Comparison of ENCODE assay signal across 8 cellular contexts in genomic region chr9:33676746-33677505, GRCh38.
DNase-seq lines count a peak whose midpoint lies in the region; TF ChIP-seq lines count a peak whose summit lies in the region.

No MANE protein-coding gene starts in this region.

- H3K4me3 ChIP-seq in SJCRH30 (peak overlapping the region; percentile 79), ascending aorta (peak overlapping the region; percentile 62 to 63), retinal pigment epithelial cell (ENCODE audit: low read length) (peak overlapping the region; percentile 52)

- TF ChIP-seq CTCF in ascending aorta (IDR thresholded peaks at IDR 0.05) (no peak), retinal pigment epithelial cell (conservative IDR thresholded peaks at IDR 0.05; ENCODE audit: low read depth, low read length) (no peak)

- intact Hi-C loops in ascending aorta (cut with DNase I): no loop called here

- POLR2A ChIA-PET in HEK293T (lab: Yijun Ruan, JAX): interaction anchor here (0.6 to 1.0 kb wide), 4 partner anchors 17 to 203 kb away, joined by 3 read pairs; partner anchors contain the start of genes ANKRD18B and NOL6

- H3K4me1 ChIP-seq in SJCRH30 (no peaks in the 10 kb centered on the region; the same call in 1 of the 2 replicates), ascending aorta (no peaks in the 10 kb centered on the region)

- DNase-seq in Ammon's horn (ENCODE audit: low spot score) (peak; percentile 62), HEK293T (ENCODE audit: extremely low spot score) (peak; percentile 51), SJCRH30 (peak; percentile 69 to 78), ascending aorta (ENCODE audit: low spot score in 2 of 2) (no peak), hypothalamus (lab: John Stamatoyannopoulos, UW) (peak in 49 of 51 donors; percentile 2 to 90 (median 53)), retinal pigment epithelial cell (ENCODE audit: low read depth) (no peak), pons (ENCODE audit: low spot score) (no peak), kidney glomerular epithelial cell (lab: John Stamatoyannopoulos, UW) (no peak)

- CTCF ChIA-PET in HEK293T (lab: Yijun Ruan, JAX): interaction anchor here (1.3 kb wide), 1 partner anchor 45 kb away, joined by 4 read pairs; no protein-coding TSS in a partner anchor

- H3K9me3 ChIP-seq in SJCRH30 (replicated peaks) (no peaks in the 10 kb centered on the region), ascending aorta (peaks cover 0 to 4% of the 10 kb centered on the region in 2 donors)

- H3K27me3 ChIP-seq in SJCRH30 (no peaks in the 10 kb centered on the region), ascending aorta (no peaks in the 10 kb centered on the region)

- H3K27ac ChIP-seq in SJCRH30 (peak overlapping the region; percentile 80), ascending aorta (no peak overlapping the region)

- H3K36me3 ChIP-seq in SJCRH30 (no peaks in the 10 kb centered on the region), ascending aorta (no peaks in the 10 kb centered on the region)

TF ChIP-seq in HEK293T, 16 proteins besides CTCF, POLR2A, EP300 and RAD21:
- TF ChIP-seq BHLHE40 (IDR thresholded peaks at IDR 0.05; ENCODE audit: borderline replicate concordance) (no peak), ELF4 (IDR thresholded peaks at IDR 0.05) (no peak), FOXM1 (IDR thresholded peaks at IDR 0.05; ENCODE audit: borderline replicate concordance) (peak; percentile 26; the same call in 1 of the 2 replicates), FOXA1 (IDR thresholded peaks at IDR 0.05) (no peak), NFRKB (IDR thresholded peaks at IDR 0.05) (no peak), CTBP1 (IDR thresholded peaks at IDR 0.05; ENCODE audit: borderline replicate concordance) (no peak), SUZ12 (IDR thresholded peaks at IDR 0.05) (no peak), PKNOX1 (IDR thresholded peaks at IDR 0.05) (no peak), HDGF (IDR thresholded peaks at IDR 0.05; ENCODE audit: borderline replicate concordance) (no peak), ARNT (IDR thresholded peaks at IDR 0.05) (no peak), TARDBP (IDR thresholded peaks at IDR 0.05) (no peak), L3MBTL2 (conservative IDR thresholded peaks at IDR 0.05) (peak; percentile 24; the same call in 1 of the 2 replicates)

Comparison
In these comparisons a context has a peak if more than half of its experiments do, and no peak if none do; other contexts are left out.
1. DNase-seq: peak in Ammon's horn (single experiment), HEK293T (single experiment), SJCRH30 (2 of 2) and hypothalamus (49 of 51); none in ascending aorta (0 of 2), retinal pigment epithelial cell (single experiment), pons (single experiment) and kidney glomerular epithelial cell (single experiment).
2. Peak in every context shown above with its lines, with median percentiles within 50 percentile points of each other: H3K4me3 ChIP-seq.